In genomic region chr15:72006382-72006781, GRCh38 we compare ENCODE assay signal across 2 cellular contexts.
TF ChIP-seq lines count a peak whose summit lies in the region.

No MANE protein-coding gene starts in this region.

TF ChIP-seq in IMR-90, 13 proteins besides CTCF, POLR2A, EP300 and RAD21:
- TF ChIP-seq BHLHE40 (IDR thresholded peaks at IDR 0.05; ENCODE audit: low read depth, low read length): no peak
- no peak for TF ChIP-seq CHD1 (IDR thresholded peaks at IDR 0.05; ENCODE audit: low read depth, low read length)
- TF ChIP-seq FOS (IDR thresholded peaks at IDR 0.05; ENCODE audit: low read depth, low read length): no peak
- no peak for TF ChIP-seq SMC3 (IDR thresholded peaks at IDR 0.05; ENCODE audit: low read depth, low read length)
- no peak for TF ChIP-seq MAFK (IDR thresholded peaks at IDR 0.05; ENCODE audit: low read depth, low read length)
- TF ChIP-seq USF2 (IDR thresholded peaks at IDR 0.05; ENCODE audit: low read depth, low read length): no peak
- no peak for TF ChIP-seq RCOR1 (IDR thresholded peaks at IDR 0.05; ENCODE audit: insufficient replicate concordance, low read length)
- no peak for TF ChIP-seq RFX5 (IDR thresholded peaks at IDR 0.05; ENCODE audit: low read depth, low read length)
- no peak for TF ChIP-seq NFE2L2 (IDR thresholded peaks at IDR 0.05; ENCODE audit: low read depth, low read length)
- TF ChIP-seq CEBPB (IDR thresholded peaks at IDR 0.05; ENCODE audit: low read depth, low read length): no peak
- no peak for TF ChIP-seq MXI1 (IDR thresholded peaks at IDR 0.05; ENCODE audit: borderline replicate concordance, low read depth, low read length)
- no peak for TF ChIP-seq MAZ (IDR thresholded peaks at IDR 0.05; ENCODE audit: borderline replicate concordance, low read depth, low read length)
- TF ChIP-seq ELK1 (IDR thresholded peaks at IDR 0.05; ENCODE audit: borderline replicate concordance, low read depth, low read length): no peak

TF ChIP-seq in GM12878, 131 proteins besides CTCF, POLR2A, EP300 and RAD21:
- TF ChIP-seq TAF1 (IDR thresholded peaks at IDR 0.05; ENCODE audit: borderline replicate concordance, low read depth, low read length): no peak
- TF ChIP-seq ASH2L (IDR thresholded peaks at IDR 0.05; ENCODE audit: borderline replicate concordance, low read depth): no peak
- TF ChIP-seq PKNOX1 (IDR thresholded peaks at IDR 0.05): no peak
- TF ChIP-seq MLLT1 (IDR thresholded peaks at IDR 0.05): no peak
- TF ChIP-seq IKZF1 (conservative IDR thresholded peaks at IDR 0.05): no peak
- TF ChIP-seq HSF1 (IDR thresholded peaks at IDR 0.05; ENCODE audit: low read depth, low read length): no peak
- TF ChIP-seq ZBTB40 (IDR thresholded peaks at IDR 0.05; ENCODE audit: borderline replicate concordance): no peak
- no peak for TF ChIP-seq BCLAF1 (IDR thresholded peaks at IDR 0.05)
- no peak for TF ChIP-seq RCOR1 (conservative IDR thresholded peaks at IDR 0.05; ENCODE audit: low read depth, low read length)
- TF ChIP-seq E2F8 (IDR thresholded peaks at IDR 0.05; ENCODE audit: low read depth, partially characterized antibody): no peak
